In genomic region chr4:77156912-77157858, GRCh38 we compare ENCODE assay signal across 1 cellular context.
TF ChIP-seq lines count a peak whose summit lies in the region.

TSS of gene CCNG2 (plus strand) at chr4:77157207. CDS start at chr4:77158533, 1,326 bp downstream.

TF ChIP-seq in HepG2, 621 proteins besides CTCF, POLR2A, EP300 and RAD21 (continued from another document and continues in another):
- TF ChIP-seq ZBTB1 (CRISPR knock-in tag; IDR thresholded peaks at IDR 0.05; ENCODE audit: borderline replicate concordance) (no peak), ZNF670 (CRISPR knock-in tag; IDR thresholded peaks at IDR 0.05; ENCODE audit: borderline replicate concordance) (no peak), MYC (CRISPR knock-in tag; IDR thresholded peaks at IDR 0.05; ENCODE audit: borderline replicate concordance) (peak; percentile 49; the same call in 1 of the 2 replicates), ZNF121 (CRISPR knock-in tag; IDR thresholded peaks at IDR 0.05) (no peak), SOX5 (CRISPR knock-in tag; IDR thresholded peaks at IDR 0.05; ENCODE audit: borderline replicate concordance) (peak; percentile 43; the same call in 1 of the 2 replicates), HES4 (CRISPR knock-in tag; IDR thresholded peaks at IDR 0.05; ENCODE audit: borderline replicate concordance) (peak; percentile 72; the same call in 1 of the 2 replicates), ZNF577 (CRISPR knock-in tag; IDR thresholded peaks at IDR 0.05; ENCODE audit: borderline replicate concordance, low read depth) (0 out of 2 replicates have a peak, but pooled peaks have one; percentile 38), MAX (IDR thresholded peaks at IDR 0.05) (peak; percentile 80), HOMEZ (CRISPR knock-in tag; IDR thresholded peaks at IDR 0.05; ENCODE audit: low read depth) (peak; percentile 83), MIXL1 (CRISPR knock-in tag; IDR thresholded peaks at IDR 0.05) (peak; percentile 80), CEBPZ (IDR thresholded peaks at IDR 0.05; ENCODE audit: low read length) (no peak), ATM (IDR thresholded peaks at IDR 0.05; ENCODE audit: borderline replicate concordance) (no peak), ZNF639 (CRISPR knock-in tag; conservative IDR thresholded peaks at IDR 0.05) (no peak), STAT5B (CRISPR knock-in tag; IDR thresholded peaks at IDR 0.05) (no peak), HMGXB4 (CRISPR knock-in tag; IDR thresholded peaks at IDR 0.05; ENCODE audit: borderline replicate concordance in 1 of 2, low read depth in 1 of 2) (peak; percentile 40 to 82; a peak in 2 of 4 replicates), ZBTB42 (CRISPR knock-in tag; IDR thresholded peaks at IDR 0.05) (no peak), ZNF331 (CRISPR knock-in tag; IDR thresholded peaks at IDR 0.05) (peak; percentile 27; the same call in 1 of the 2 replicates), SNAPC5 (CRISPR knock-in tag; IDR thresholded peaks at IDR 0.05; ENCODE audit: borderline replicate concordance) (peak; percentile 88; the same call in 1 of the 2 replicates), ZNF407 (CRISPR knock-in tag; IDR thresholded peaks at IDR 0.05; ENCODE audit: not compliant biosample characterization) (no peak), SIN3B (IDR thresholded peaks at IDR 0.05; ENCODE audit: low read length) (peak; percentile 90), SMC3 (IDR thresholded peaks at IDR 0.05; ENCODE audit: low read length) (no peak), ZNF264 (CRISPR knock-in tag; IDR thresholded peaks at IDR 0.05) (no peak), SOX6 (IDR thresholded peaks at IDR 0.05) (no peak), SOX6 (CRISPR knock-in tag; IDR thresholded peaks at IDR 0.05) (peak; percentile 86)
- TF ChIP-seq, protein P1, sequence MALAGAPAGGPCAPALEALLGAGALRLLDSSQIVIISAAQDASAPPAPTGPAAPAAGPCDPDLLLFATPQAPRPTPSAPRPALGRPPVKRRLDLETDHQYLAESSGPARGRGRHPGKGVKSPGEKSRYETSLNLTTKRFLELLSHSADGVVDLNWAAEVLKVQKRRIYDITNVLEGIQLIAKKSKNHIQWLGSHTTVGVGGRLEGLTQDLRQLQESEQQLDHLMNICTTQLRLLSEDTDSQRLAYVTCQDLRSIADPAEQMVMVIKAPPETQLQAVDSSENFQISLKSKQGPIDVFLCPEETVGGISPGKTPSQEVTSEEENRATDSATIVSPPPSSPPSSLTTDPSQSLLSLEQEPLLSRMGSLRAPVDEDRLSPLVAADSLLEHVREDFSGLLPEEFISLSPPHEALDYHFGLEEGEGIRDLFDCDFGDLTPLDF (CRISPR knock-in tag; IDR thresholded peaks at IDR 0.05), result peak; percentile 55; the same call in 1 of the 2 replicates
- TF ChIP-seq, protein P2, sequence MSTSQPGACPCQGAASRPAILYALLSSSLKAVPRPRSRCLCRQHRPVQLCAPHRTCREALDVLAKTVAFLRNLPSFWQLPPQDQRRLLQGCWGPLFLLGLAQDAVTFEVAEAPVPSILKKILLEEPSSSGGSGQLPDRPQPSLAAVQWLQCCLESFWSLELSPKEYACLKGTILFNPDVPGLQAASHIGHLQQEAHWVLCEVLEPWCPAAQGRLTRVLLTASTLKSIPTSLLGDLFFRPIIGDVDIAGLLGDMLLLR (CRISPR knock-in tag; IDR thresholded peaks at IDR 0.05), result peak; percentile 50; the same call in 1 of the 2 replicates
- TF ChIP-seq, protein P3, sequence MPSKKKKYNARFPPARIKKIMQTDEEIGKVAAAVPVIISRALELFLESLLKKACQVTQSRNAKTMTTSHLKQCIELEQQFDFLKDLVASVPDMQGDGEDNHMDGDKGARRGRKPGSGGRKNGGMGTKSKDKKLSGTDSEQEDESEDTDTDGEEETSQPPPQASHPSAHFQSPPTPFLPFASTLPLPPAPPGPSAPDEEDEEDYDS (CRISPR knock-in tag; IDR thresholded peaks at IDR 0.05), result no peak
- TF ChIP-seq, protein P4, sequence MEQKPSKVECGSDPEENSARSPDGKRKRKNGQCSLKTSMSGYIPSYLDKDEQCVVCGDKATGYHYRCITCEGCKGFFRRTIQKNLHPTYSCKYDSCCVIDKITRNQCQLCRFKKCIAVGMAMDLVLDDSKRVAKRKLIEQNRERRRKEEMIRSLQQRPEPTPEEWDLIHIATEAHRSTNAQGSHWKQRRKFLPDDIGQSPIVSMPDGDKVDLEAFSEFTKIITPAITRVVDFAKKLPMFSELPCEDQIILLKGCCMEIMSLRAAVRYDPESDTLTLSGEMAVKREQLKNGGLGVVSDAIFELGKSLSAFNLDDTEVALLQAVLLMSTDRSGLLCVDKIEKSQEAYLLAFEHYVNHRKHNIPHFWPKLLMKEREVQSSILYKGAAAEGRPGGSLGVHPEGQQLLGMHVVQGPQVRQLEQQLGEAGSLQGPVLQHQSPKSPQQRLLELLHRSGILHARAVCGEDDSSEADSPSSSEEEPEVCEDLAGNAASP (CRISPR knock-in tag; IDR thresholded peaks at IDR 0.05; ENCODE audit: borderline replicate concordance), result peak; percentile 22; the same call in 1 of the 2 replicates
